10 cellular contexts compared by ENCODE assay signal in the genomic region with DNA sequence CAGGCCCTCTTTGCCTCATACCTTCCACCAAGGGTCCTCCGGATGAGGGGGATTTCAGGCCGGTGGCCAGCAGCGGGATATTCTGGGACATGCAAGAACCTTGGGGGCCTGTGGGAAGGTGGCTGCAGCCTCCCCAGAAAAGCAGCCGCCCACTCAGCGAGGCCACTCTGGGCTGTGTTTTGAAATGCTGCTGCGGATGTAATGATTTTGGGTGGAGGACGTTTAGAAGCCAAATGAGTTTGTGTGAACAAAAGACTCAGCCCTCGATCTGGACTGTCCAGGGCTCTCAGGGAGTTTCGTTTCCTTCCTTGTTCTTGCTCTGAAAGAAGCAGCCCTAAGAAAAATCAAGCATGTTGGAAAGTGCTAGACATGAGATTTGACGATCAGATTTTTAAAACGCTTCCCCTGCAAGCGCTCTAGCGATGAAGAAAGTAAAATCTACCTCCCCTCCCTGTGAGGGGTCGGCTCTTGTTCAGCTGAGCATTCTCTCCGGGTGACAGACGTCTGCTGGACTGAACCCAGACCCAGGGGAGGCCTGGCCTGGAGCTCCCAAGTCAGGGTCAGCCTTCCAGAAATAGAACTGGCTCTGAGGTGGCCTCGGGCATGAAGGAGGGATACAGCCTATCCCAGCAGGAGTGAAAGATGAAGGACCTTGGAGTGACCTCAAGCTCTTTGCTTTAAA. TPM values are rescaled to one million over a fixed set of nuclear protein-coding genes. Genes with fewer than 3 reads are reported as not detected.
DNase-seq lines count a peak whose midpoint lies in the region; ATAC-seq and TF ChIP-seq lines count a peak whose summit lies in the region.
"Had no signal": no experiment of that assay in that cellular context is flagged by ENCODE, and none has a peak within 500 bp of the region (broad histone marks: within the 10 kb centered on the region; RNA-seq: fewer than 3 reads in every experiment).

No MANE protein-coding gene starts in this region.

- H3K9me2 ChIP-seq in Karpas-422 (replicated peaks; ENCODE audit: insufficient read depth, low read length): no peaks in the 10 kb centered on the region

- peaks cover 100% of the 10 kb centered on the region for H3K79me2 ChIP-seq in Karpas-422 (ENCODE audit: low read length)

- no peak for ATAC-seq in HG03457 (IDR thresholded peaks at IDR 0.05; ENCODE audit: unreplicated experiment)
- no peak for ATAC-seq in HG02623 (IDR thresholded peaks at IDR 0.05; ENCODE audit: unreplicated experiment)
- ATAC-seq in HG02938 (IDR thresholded peaks at IDR 0.05; ENCODE audit: unreplicated experiment): no peak

- H3K9me3 ChIP-seq in Karpas-422 (ENCODE audit: low read length) (no peaks in the 10 kb centered on the region), esophagus squamous epithelium (no peaks in the 10 kb centered on the region), mesodermal cell (ENCODE audit: control insufficient read depth, low read length) (no peaks in the 10 kb centered on the region)

- TF ChIP-seq CTCF in esophagus squamous epithelium (IDR thresholded peaks at IDR 0.05): no peak

- WGBS in esophagus squamous epithelium, 2 donors: 56 to 81% methylated on average over 11 to 13 of the region's 17 CpGs
- 77 to 78% methylated on average over 10 to 15 of the region's 17 CpGs for WGBS in mesodermal cell (ENCODE audit: insufficient coverage in 2 of 2), 2 experiments

- no peak overlapping the region; the same call in 1 of the 2 replicates for H3K9ac ChIP-seq in Karpas-422 (ENCODE audit: low read length)

- no peak for DNase-seq in Karpas-422
- no peak for DNase-seq in esophagus squamous epithelium (lab: John Stamatoyannopoulos, UW)
- DNase-seq in stromal cell of bone marrow (ENCODE audit: low read depth): peak; percentile 58
- no peak for DNase-seq in NCI-H2107 treated with DMSO at 0.1 percent for 48 hours (lab: John Stamatoyannopoulos, UW; ENCODE audit: unreplicated experiment)
- DNase-seq: H9, NCI-H2107 had no signal

- H3K4me2 ChIP-seq in Karpas-422 (ENCODE audit: low read depth, low read length, poor library complexity, severe bottlenecking): peak overlapping the region; percentile 8

- H3K4me3 ChIP-seq in Karpas-422 (ENCODE audit: low read length) (no peak overlapping the region), esophagus squamous epithelium (peak overlapping the region in 2 of 4 donors; percentile 7 to 35), mesodermal cell (ENCODE audit: extremely low read depth, insufficient read depth, low read length, poor library complexity, severe bottlenecking) (no peak overlapping the region)

- H3K4me1 ChIP-seq in Karpas-422 (ENCODE audit: low read length): peaks cover 97% of the 10 kb centered on the region
- peaks cover 29 to 98% (median 66%) of the 10 kb centered on the region in 3 donors for H3K4me1 ChIP-seq in esophagus squamous epithelium
- H3K4me1 ChIP-seq in mesodermal cell (ENCODE audit: control insufficient read depth, insufficient read depth, low read length, poor library complexity, severe bottlenecking): peaks cover 86% of the 10 kb centered on the region

- H2AFZ ChIP-seq in Karpas-422 (ENCODE audit: low read length): no peak overlapping the region

- TF ChIP-seq POLR2A in esophagus squamous epithelium (IDR thresholded peaks at IDR 0.05): no peak

- intact Hi-C loops in esophagus squamous epithelium (cut with DNase I): no loop called here

- peak overlapping the region; percentile 21 for H3K27ac ChIP-seq in Karpas-422 (ENCODE audit: low read length)
- peak overlapping the region; percentile 70 to 91 (median 86) for H3K27ac ChIP-seq in esophagus squamous epithelium
- peak overlapping the region; percentile 81 for H3K27ac ChIP-seq in mesodermal cell (ENCODE audit: low read depth, low read length, severe bottlenecking)

- peaks cover 6% of the 10 kb centered on the region; the same call in 1 of the 2 replicates for H4K20me1 ChIP-seq in Karpas-422 (ENCODE audit: insufficient read depth, low read depth, low read length)

- H3K27me3 ChIP-seq in Karpas-422 (ENCODE audit: low read length) (no peaks in the 10 kb centered on the region), esophagus squamous epithelium (no peaks in the 10 kb centered on the region)

- H3K36me3 ChIP-seq in Karpas-422 (ENCODE audit: insufficient read depth, low read length) (peaks cover 35% of the 10 kb centered on the region), esophagus squamous epithelium (no peaks in the 10 kb centered on the region), mesodermal cell (ENCODE audit: control insufficient read depth, insufficient read depth, low read length) (peaks cover 72% of the 10 kb centered on the region)

RNA-seq across cellular contexts. Expression of a gene that starts 12.9 kb away (rescaled TPM):
- total RNA-seq in Karpas-422 (2014; rRNA removed; shearing (Covaris generic); ENCODE audit: low replicate concordance): 57.3 and 57.9 TPM in 2 replicates
- 10 to 100 TPM; 13.3 to 37.2 (median 22.5) TPM for total RNA-seq in esophagus squamous epithelium
- 122 TPM for polyA plus RNA-seq in mesodermal cell (2013, experiment 1 of 2)
- 98.4 TPM for polyA plus RNA-seq in mesodermal cell (2013, experiment 2 of 2)

Comparison
In these comparisons a context has a peak if more than half of its experiments do, and no peak if none do; other contexts are left out.
1. H3K27ac ChIP-seq: peak in every context shown above with its lines; median percentile 86 in esophagus squamous epithelium; 81 in mesodermal cell; 21 in Karpas-422.